8 cellular contexts compared by ENCODE assay signal in genomic region chr19:3275583-3276340, GRCh38. TPM values are rescaled to one million over a fixed set of nuclear protein-coding genes. Genes with fewer than 3 reads are reported as not detected.
DNase-seq lines count a peak whose midpoint lies in the region; TF ChIP-seq lines count a peak whose summit lies in the region.

No MANE protein-coding gene starts in this region.

- intact Hi-C loops in dorsolateral prefrontal cortex (cut with DNase I) = no loop called here

- H3K4me2 ChIP-seq in BLaER1 = peak overlapping the region; percentile 85

- H3K27ac ChIP-seq in BLaER1 (peak overlapping the region; percentile 50), dorsolateral prefrontal cortex (peak overlapping the region in 12 of 59 donors; percentile 9 to 68 (median 32))

- TF ChIP-seq CTCF in HFF-Myc (IDR thresholded peaks at IDR 0.05; ENCODE audit: low read depth, low read length, missing control alignments) = peak; percentile 70
- peak in 4 of 56 donors; percentile 7 to 32 (median 26) for TF ChIP-seq CTCF in dorsolateral prefrontal cortex (IDR thresholded peaks at IDR 0.05 in 54 of 56, conservative IDR thresholded peaks at IDR 0.05 in 2 of 56; ENCODE audit: low read depth in 1 of 56, partially characterized antibody in 56 of 56)

- H3K9ac ChIP-seq in BLaER1 = peak overlapping the region; percentile 65

- DNase-seq in HFF-Myc (ENCODE audit: extremely low read depth, low read depth) (peak; percentile 22), NCI-H774 (lab: John Stamatoyannopoulos, UW) (peak; percentile 90), dorsolateral prefrontal cortex (peak in 7 of 10 donors; percentile 43 to 71 (median 48)), lung microvascular endothelial cell (ENCODE audit: low read depth in 2 of 2) (peak; percentile 70 to 88), cerebellar nuclear complex (lab: John Stamatoyannopoulos, UW) (no peak)
- peak; percentile 91 to 94 for DNase-seq in activated CD4-positive, alpha-beta T cell treated with anti-CD3 and anti-CD28 coated beads, Interleukin-2, amount 50 U/mL, for 48 hours
- DNase-seq in stimulated activated CD8-positive, alpha-beta memory T cell treated with anti-CD3 and anti-CD28 coated beads, Interleukin-15, amount 100 ng/mL, for 24 hours (ENCODE audit: low read depth) = peak; percentile 81

- peaks cover 27% of the 10 kb centered on the region for H3K4me1 ChIP-seq in BLaER1

- H3K27me3 ChIP-seq in BLaER1 (peaks cover 22% of the 10 kb centered on the region), dorsolateral prefrontal cortex (peaks cover 0 to 19% (median 0%) of the 10 kb centered on the region in 45 donors)

- peaks cover 14% of the 10 kb centered on the region for H3K9me3 ChIP-seq in BLaER1

- peak overlapping the region; percentile 69 for H3K4me3 ChIP-seq in BLaER1
- peak overlapping the region; percentile 26; the same call in 1 of the 2 replicates for H3K4me3 ChIP-seq in HFF-Myc (replicated peaks; ENCODE audit: low read depth, low read length)
- peak overlapping the region in 56 of 59 donors; percentile 6 to 58 (median 39) for H3K4me3 ChIP-seq in dorsolateral prefrontal cortex

- H3K36me3 ChIP-seq in BLaER1 = no peaks in the 10 kb centered on the region

- H4K20me1 ChIP-seq in BLaER1 = peaks cover 15% of the 10 kb centered on the region; the same call in 1 of the 2 replicates

RNA-seq across cellular contexts. Expression of gene CELF5, which starts 51.3 kb away (rescaled TPM):
- 100 to 1,000 TPM in 42 of 120 experiments, 10 to 100 TPM in 78; 29.0 to 154 (median 91.2) TPM for total RNA-seq in dorsolateral prefrontal cortex
- not detected in 2 replicates for total RNA-seq in lung microvascular endothelial cell

Comparison
In these comparisons a context has a peak if more than half of its experiments do, and no peak if none do; other contexts are left out.
1. DNase-seq: peak in HFF-Myc (single experiment), NCI-H774 (single experiment), activated CD4-positive, alpha-beta T cell treated with anti-CD3 and anti-CD28 coated beads, Interleukin-2, amount 50 U/mL, for 48 hours (2 of 2), dorsolateral prefrontal cortex (7 of 10), lung microvascular endothelial cell (2 of 2) and stimulated activated CD8-positive, alpha-beta memory T cell treated with anti-CD3 and anti-CD28 coated beads, Interleukin-15, amount 100 ng/mL, for 24 hours (single experiment); none in cerebellar nuclear complex (0 of 2).
2. RNA of gene CELF5, which starts 51.3 kb away (total RNA-seq): 29.0 to 154 TPM in dorsolateral prefrontal cortex; not detected in lung microvascular endothelial cell; every median in the first group is over 10 times any median in the second.
3. Peak in every context shown above with its lines, with median percentiles within 50 percentile points of each other: H3K4me3 ChIP-seq.